Comparison of ENCODE assay signal across 8 cellular contexts in genomic region chr16:67833035-67833417, GRCh38. TPM values are rescaled to one million over a fixed set of nuclear protein-coding genes. Genes with fewer than 3 reads are reported as not detected.
A peak's percentile ranks its signal among the peaks of the same experiment; 100 is the strongest.
DNase-seq lines count a peak whose midpoint lies in the region; ATAC-seq and TF ChIP-seq lines count a peak whose summit lies in the region.

No MANE protein-coding gene starts in this region.

- H3K9ac ChIP-seq in NT2/D1 (ENCODE audit: insufficient read length, low read depth) (peak overlapping the region; percentile 92), duodenal mucosa (ENCODE audit: low read depth in 1 of 2, low read length in 2 of 2) (peak overlapping the region; percentile 80 to 91)

- peak overlapping the region; percentile 94 for H3K4me2 ChIP-seq in DOHH2 (ENCODE audit: low read length)

- ATAC-seq in mucosa of descending colon (peak; percentile 46), GM21528 (IDR thresholded peaks at IDR 0.05; ENCODE audit: low FRiP score, unreplicated experiment) (no peak)

- peaks cover 14% of the 10 kb centered on the region for H3K4me1 ChIP-seq in DOHH2 (ENCODE audit: control insufficient read depth, low read length)
- H3K4me1 ChIP-seq in NT2/D1 (ENCODE audit: insufficient read depth, insufficient read length): no peaks in the 10 kb centered on the region
- peaks cover 15 to 20% of the 10 kb centered on the region in 2 donors for H3K4me1 ChIP-seq in duodenal mucosa (ENCODE audit: control insufficient read depth in 1 of 2, insufficient read depth in 2 of 2, low read length in 2 of 2)
- H3K4me1 ChIP-seq in mucosa of descending colon (ENCODE audit: low read depth): peaks cover 16% of the 10 kb centered on the region

- H3K27ac ChIP-seq in DOHH2 (ENCODE audit: low read depth, low read length) (no peak overlapping the region), duodenal mucosa (ENCODE audit: low read depth, low read length) (no peak overlapping the region)

- intact Hi-C loops in mucosa of descending colon (cut with DNase I, micrococcal nuclease): no loop called here

- H3K79me2 ChIP-seq in DOHH2 (ENCODE audit: control insufficient read depth, low read length): peaks cover 13% of the 10 kb centered on the region

- no peak for DNase-seq in NT2/D1 (ENCODE audit: low read depth, low spot score)
- no peak for DNase-seq in mucosa of descending colon
- DNase-seq in NCI-H2196 (lab: John Stamatoyannopoulos, UW; ENCODE audit: unreplicated experiment): no peak
- DNase-seq in SKM-1 (lab: John Stamatoyannopoulos, UW; ENCODE audit: unreplicated experiment): no peak
- DNase-seq in HPDE6-E6E7 (ENCODE audit: extremely low spot score): no peak

- H3K27me3 ChIP-seq in DOHH2 (ENCODE audit: control insufficient read depth, low read length): no peaks in the 10 kb centered on the region
- peaks cover 5% of the 10 kb centered on the region for H3K27me3 ChIP-seq in NT2/D1 (ENCODE audit: insufficient read depth, insufficient read length)
- no peaks in the 10 kb centered on the region for H3K27me3 ChIP-seq in duodenal mucosa (ENCODE audit: control insufficient read depth in 1 of 2, insufficient read depth in 2 of 2, low read length in 2 of 2)

- peak overlapping the region; percentile 78 for H3K4me3 ChIP-seq in DOHH2 (ENCODE audit: low read length)
- H3K4me3 ChIP-seq in NT2/D1 (ENCODE audit: insufficient read length, low read depth): peak overlapping the region; percentile 86
- peak overlapping the region; percentile 83 to 87 for H3K4me3 ChIP-seq in duodenal mucosa (ENCODE audit: low read depth in 1 of 2, low read length in 2 of 2)
- no peak overlapping the region for H3K4me3 ChIP-seq in mucosa of descending colon

- no peaks in the 10 kb centered on the region for H3F3A ChIP-seq in DOHH2 (ENCODE audit: control insufficient read depth, insufficient read depth)

- TF ChIP-seq CTCF in DOHH2 (IDR thresholded peaks at IDR 0.05; ENCODE audit: low read depth, low read length, poor library complexity, severe bottlenecking): no peak
- no peak for TF ChIP-seq CTCF in mucosa of descending colon (IDR thresholded peaks at IDR 0.05)

- H4K20me1 ChIP-seq in DOHH2 (ENCODE audit: control insufficient read depth, insufficient read depth, low read depth, low read length): no peaks in the 10 kb centered on the region

- H3K9me2 ChIP-seq in DOHH2 (replicated peaks; ENCODE audit: control insufficient read depth, low read length): no peaks in the 10 kb centered on the region

- H3K9me3 ChIP-seq in DOHH2 (ENCODE audit: control insufficient read depth, insufficient read depth, low read length): no peaks in the 10 kb centered on the region
- H3K9me3 ChIP-seq in NT2/D1 (ENCODE audit: insufficient read depth, low read length): no peaks in the 10 kb centered on the region
- H3K9me3 ChIP-seq in duodenal mucosa (ENCODE audit: control insufficient read depth in 1 of 2, low read length in 2 of 2): no peaks in the 10 kb centered on the region
- H3K9me3 ChIP-seq in mucosa of descending colon: no peaks in the 10 kb centered on the region

- H3K36me3 ChIP-seq in DOHH2 (ENCODE audit: control insufficient read depth, low read length) (peaks cover 32% of the 10 kb centered on the region), NT2/D1 (ENCODE audit: insufficient read depth, insufficient read length, low read length) (peaks cover 45% of the 10 kb centered on the region), duodenal mucosa (ENCODE audit: control insufficient read depth in 1 of 2, insufficient read depth in 2 of 2, low read length in 2 of 2) (peaks cover 15 to 42% of the 10 kb centered on the region in 2 donors), mucosa of descending colon (ENCODE audit: low read depth) (peaks cover 3% of the 10 kb centered on the region)

RNA-seq across cellular contexts. Expression of gene THAP11, which starts 9.1 kb away (rescaled TPM):
- total RNA-seq in mucosa of descending colon: 10 to 100 TPM; 18.1 to 43.3 (median 20.5) TPM

RNA-seq across cellular contexts. Expression of gene NUTF2, which starts 13.7 kb away (rescaled TPM):
- total RNA-seq in mucosa of descending colon: 10 to 100 TPM; 56.0 to 69.3 (median 58.0) TPM

RNA-seq across cellular contexts. Expression of gene CENPT, which starts 14.5 kb away (rescaled TPM):
- total RNA-seq in mucosa of descending colon: 10 to 100 TPM; 33.2 to 55.0 (median 36.6) TPM

RNA-seq across cellular contexts. Expression of gene TSNAXIP1, which starts 26.3 kb away (rescaled TPM):
- total RNA-seq in mucosa of descending colon: 1 to 10 TPM in 1 of 3 donors, under 1 TPM in 2; 0.41 to 2.0 (median 0.48) TPM

RNA-seq across cellular contexts. Expression of gene RANBP10, which starts 26.7 kb away (rescaled TPM):
- 10 to 100 TPM; 19.6 to 24.1 (median 20.6) TPM for total RNA-seq in mucosa of descending colon
